ENCODE assay signal across 1 cellular context in genomic region chr7:90131746-90132145, GRCh38. TPM values are rescaled to one million over a fixed set of nuclear protein-coding genes. Genes with fewer than 3 reads are reported as not detected.
"Had no signal": no experiment of that assay in that cellular context is flagged by ENCODE, and none has a peak within 500 bp of the region (broad histone marks: within the 10 kb centered on the region; RNA-seq: fewer than 3 reads in every experiment).

No MANE protein-coding gene starts in this region.

RNA-seq across cellular contexts. Expression of gene STEAP1, which starts 22.5 kb away (rescaled TPM):
- total RNA-seq: OCI-LY7 had no signal
